In genomic region chr17:67452681-67453554, GRCh38 we compare ENCODE assay signal across 12 cellular contexts.
DNase-seq lines count a peak whose midpoint lies in the region; ATAC-seq and TF ChIP-seq lines count a peak whose summit lies in the region.
"Had no signal": no experiment of that assay in that cellular context is flagged by ENCODE, and none has a peak within 500 bp of the region (broad histone marks: within the 10 kb centered on the region; RNA-seq: fewer than 3 reads in every experiment).

No MANE protein-coding gene starts in this region.

- intact Hi-C loops in activated CD4-positive, alpha-beta T cell treated with anti-CD3 and anti-CD28 coated beads for 36 hours (cut with DNase I, micrococcal nuclease) = loop anchor here (1.0 kb wide), 5 partner anchors 12 to 63 kb away; no protein-coding TSS in a partner anchor

- H3K27ac Mint-ChIP-seq in activated CD4-positive, alpha-beta T cell treated with anti-CD3 and anti-CD28 coated beads for 36 hours = peak overlapping the region; percentile 93
- peak overlapping the region; percentile 90 to 96 for H3K27ac Mint-ChIP-seq in activated naive CD4-positive, alpha-beta T cell treated with anti-CD3 and anti-CD28 coated beads, Interleukin-2, amount 50 U/mL, for 72 hours
- no peak overlapping the region for H3K27ac Mint-ChIP-seq in stimulated activated naive B cell treated with anti-CD40 and anti-IgM and Interleukin-4, amounts not matched to agents 10 μg/mL and 1 μg/mL and 100 μg/mL, for 72 hours
- no peak overlapping the region for H3K27ac Mint-ChIP-seq in chondrocyte (ENCODE audit: unreplicated experiment)

- peaks cover 11% of the 10 kb centered on the region for H3K9me3 Mint-ChIP-seq in activated CD4-positive, alpha-beta T cell treated with anti-CD3 and anti-CD28 coated beads for 36 hours (ENCODE audit: low read depth)
- peaks cover 2 to 6% of the 10 kb centered on the region in 2 donors for H3K9me3 Mint-ChIP-seq in activated naive CD4-positive, alpha-beta T cell treated with anti-CD3 and anti-CD28 coated beads, Interleukin-2, amount 50 U/mL, for 72 hours
- peaks cover 2 to 7% of the 10 kb centered on the region in 2 donors for H3K9me3 Mint-ChIP-seq in stimulated activated naive B cell treated with anti-CD40 and anti-IgM and Interleukin-4, amounts not matched to agents 10 μg/mL and 1 μg/mL and 100 μg/mL, for 72 hours
- peaks cover 4% of the 10 kb centered on the region for H3K9me3 Mint-ChIP-seq in chondrocyte (ENCODE audit: low read depth)

- peak overlapping the region; percentile 50 for H3K4me3 Mint-ChIP-seq in activated CD4-positive, alpha-beta T cell treated with anti-CD3 and anti-CD28 coated beads for 36 hours
- no peak overlapping the region for H3K4me3 Mint-ChIP-seq in stimulated activated naive B cell treated with anti-CD40 and anti-IgM and Interleukin-4, amounts not matched to agents 10 μg/mL and 1 μg/mL and 100 μg/mL, for 72 hours
- H3K4me3 Mint-ChIP-seq in chondrocyte (ENCODE audit: unreplicated experiment) = no peak overlapping the region

- no peak for TF ChIP-seq CTCF in chondrocyte (IDR thresholded peaks at IDR 0.05)

- peak; percentile 85 for ATAC-seq in activated CD4-positive, alpha-beta T cell treated with anti-CD3 and anti-CD28 coated beads for 36 hours
- ATAC-seq in HG03342 (IDR thresholded peaks at IDR 0.05; ENCODE audit: unreplicated experiment) = peak; percentile 71
- peak; percentile 75 to 92 for ATAC-seq in activated naive CD4-positive, alpha-beta T cell treated with anti-CD3 and anti-CD28 coated beads, Interleukin-2, amount 50 U/mL, for 72 hours
- ATAC-seq in stimulated activated naive B cell treated with anti-CD40 and anti-IgM and Interleukin-4, amounts not matched to agents 10 μg/mL and 1 μg/mL and 100 μg/mL, for 72 hours (replicated peaks) = peak; percentile 36
- ATAC-seq: SK-N-SH treated with all-trans-retinoic acid at 6 μM for 48 hours had no signal

- DNase-seq in activated CD4-positive, alpha-beta T cell treated with anti-CD3 and anti-CD28 coated beads for 36 hours = peak; percentile 64
- no peak for DNase-seq in activated CD4-positive, alpha-beta T cell treated with anti-CD3 and anti-CD28 coated beads, Interleukin-2, amount 50 U/mL, for 4 hours
- peak in 1 of 2 donors; percentile 44 for DNase-seq in activated naive CD4-positive, alpha-beta T cell treated with anti-CD3 and anti-CD28 coated beads, Interleukin-2, amount 50 U/mL, for 72 hours (ENCODE audit: low spot score in 2 of 2)
- no peak for DNase-seq in stimulated activated naive B cell treated with anti-CD40 and anti-IgM and Interleukin-4, amounts not matched to agents 10 μg/mL and 1 μg/mL and 100 μg/mL, for 72 hours
- DNase-seq in NCI-H1417 treated with DMSO at 0.1 percent for 48 hours (lab: John Stamatoyannopoulos, UW) (no peak), chondrocyte (ENCODE audit: low spot score) (no peak), NCI-H446 (lab: John Stamatoyannopoulos, UW) (no peak)
- DNase-seq: NCI-H2107; stimulated activated CD4-positive, alpha-beta T cell treated with anti-CD3 and anti-CD28 coated beads, Interleukin-2, amount 100 ng/mL, for 48 hours; uterus had no signal

- peaks cover 16% of the 10 kb centered on the region for H3K36me3 Mint-ChIP-seq in activated CD4-positive, alpha-beta T cell treated with anti-CD3 and anti-CD28 coated beads for 36 hours (ENCODE audit: low read depth)
- peaks cover 4 to 30% of the 10 kb centered on the region in 2 donors for H3K36me3 Mint-ChIP-seq in activated naive CD4-positive, alpha-beta T cell treated with anti-CD3 and anti-CD28 coated beads, Interleukin-2, amount 50 U/mL, for 72 hours
- peaks cover under 1 to 4% of the 10 kb centered on the region in 2 donors for H3K36me3 Mint-ChIP-seq in stimulated activated naive B cell treated with anti-CD40 and anti-IgM and Interleukin-4, amounts not matched to agents 10 μg/mL and 1 μg/mL and 100 μg/mL, for 72 hours
- peaks cover 1% of the 10 kb centered on the region for H3K36me3 Mint-ChIP-seq in chondrocyte (ENCODE audit: low read depth)

- CTCF ChIA-PET in activated CD4-positive, alpha-beta T cell treated with anti-CD3 and anti-CD28 coated beads for 36 hours (lab: Charles Lee) = interaction anchor here (0.5 to 3.0 kb wide), 11 partner anchors 9 to 80 kb away, joined by 3 to 15 read pairs (median 4); no protein-coding TSS in a partner anchor

- POLR2A ChIA-PET in activated CD4-positive, alpha-beta T cell treated with anti-CD3 and anti-CD28 coated beads for 36 hours (lab: Charles Lee) = interaction anchor here (0.8 to 2.7 kb wide), 3 partner anchors 12 to 88 kb away, joined by 3 to 17 read pairs (median 6); no protein-coding TSS in a partner anchor

- no peaks in the 10 kb centered on the region for H3K27me3 Mint-ChIP-seq in activated CD4-positive, alpha-beta T cell treated with anti-CD3 and anti-CD28 coated beads for 36 hours
- no peaks in the 10 kb centered on the region for H3K27me3 Mint-ChIP-seq in stimulated activated naive B cell treated with anti-CD40 and anti-IgM and Interleukin-4, amounts not matched to agents 10 μg/mL and 1 μg/mL and 100 μg/mL, for 72 hours
- H3K27me3 Mint-ChIP-seq in chondrocyte (ENCODE audit: low read depth) = no peaks in the 10 kb centered on the region

- peaks cover 87% of the 10 kb centered on the region for H3K4me1 Mint-ChIP-seq in activated CD4-positive, alpha-beta T cell treated with anti-CD3 and anti-CD28 coated beads for 36 hours
- H3K4me1 Mint-ChIP-seq in stimulated activated naive B cell treated with anti-CD40 and anti-IgM and Interleukin-4, amounts not matched to agents 10 μg/mL and 1 μg/mL and 100 μg/mL, for 72 hours = peaks cover 16 to 32% of the 10 kb centered on the region in 2 donors
- peaks cover 5% of the 10 kb centered on the region for H3K4me1 Mint-ChIP-seq in chondrocyte (ENCODE audit: low read depth)

Comparison
In these comparisons a context has a peak if more than half of its experiments do, and no peak if none do; other contexts are left out.
1. H3K27ac Mint-ChIP-seq: peak in activated CD4-positive, alpha-beta T cell treated with anti-CD3 and anti-CD28 coated beads for 36 hours (single experiment) and activated naive CD4-positive, alpha-beta T cell treated with anti-CD3 and anti-CD28 coated beads, Interleukin-2, amount 50 U/mL, for 72 hours (2 of 2); none in stimulated activated naive B cell treated with anti-CD40 and anti-IgM and Interleukin-4, amounts not matched to agents 10 μg/mL and 1 μg/mL and 100 μg/mL, for 72 hours (single experiment) and chondrocyte (single experiment).
2. Peak in every context shown above with its lines, with median percentiles within 50 percentile points of each other: ATAC-seq.